In genomic region chr10:2948127-2948854, GRCh38 we compare ENCODE assay signal across 11 cellular contexts.
DNase-seq lines count a peak whose midpoint lies in the region; ATAC-seq and TF ChIP-seq lines count a peak whose summit lies in the region.
"Had no signal": no experiment of that assay in that cellular context is flagged by ENCODE, and none has a peak within 500 bp of the region (broad histone marks: within the 10 kb centered on the region; RNA-seq: fewer than 3 reads in every experiment).

No MANE protein-coding gene starts in this region.

- H3K9me3 ChIP-seq in GM23248 (ENCODE audit: low read depth) = no peaks in the 10 kb centered on the region
- H3K9me3 ChIP-seq: SJSA1 had no signal

- in situ Hi-C loops in GM13976 (cut with MboI; ENCODE audit: low sequenced_read_pairs, unreplicated experiment) = no loop called here
- in situ Hi-C loops in GM23248 (cut with MboI) = no loop called here

- peak; percentile 67 for DNase-seq in GM13976 (ENCODE audit: low spot score)
- DNase-seq in DMS114 treated with DMSO at 0.1 percent for 48 hours (lab: John Stamatoyannopoulos, UW; ENCODE audit: unreplicated experiment) = no peak
- no peak for DNase-seq in hepatic stellate cell (ENCODE audit: low spot score)
- DNase-seq in NCI-H2171 treated with DMSO at 0.1 percent for 48 hours (lab: John Stamatoyannopoulos, UW) = no peak
- DNase-seq in GM23248 = no peak
- DNase-seq: CD4-positive, alpha-beta memory T cell; glutamatergic neuron had no signal

- H3K4me2 ChIP-seq in GM23248 (ENCODE audit: unreplicated experiment) = no peak overlapping the region

- no peaks in the 10 kb centered on the region for H3F3A ChIP-seq in GM23248 (ENCODE audit: insufficient read depth)

- no peaks in the 10 kb centered on the region for H4K20me1 ChIP-seq in GM23248 (ENCODE audit: insufficient read depth)

- H3K27me3 ChIP-seq in GM23248 (replicated peaks; ENCODE audit: insufficient read depth) = peaks cover 2% of the 10 kb centered on the region; the same call in 1 of the 2 replicates
- H3K27me3 ChIP-seq: SJSA1 had no signal

- no peaks in the 10 kb centered on the region for H3K4me1 ChIP-seq in GM23248 (ENCODE audit: insufficient read depth)

- H3K4me3 ChIP-seq in GM23248 = no peak overlapping the region
- H3K4me3 ChIP-seq: SJSA1 had no signal

- no peak overlapping the region for H2AFZ ChIP-seq in GM23248

- no peaks in the 10 kb centered on the region for H3K79me2 ChIP-seq in GM23248 (ENCODE audit: insufficient read depth)

- ATAC-seq in GM19035 (IDR thresholded peaks at IDR 0.05; ENCODE audit: unreplicated experiment) = peak; percentile 77
- ATAC-seq in HG02642 (IDR thresholded peaks at IDR 0.05; ENCODE audit: poor library complexity, unreplicated experiment) = peak; percentile 60
- peak; percentile 69 for ATAC-seq in HG03457 (IDR thresholded peaks at IDR 0.05; ENCODE audit: unreplicated experiment)

- 53 to 60% methylated on average over 1 of the region's 1 CpG for WGBS in GM23248 (ENCODE audit: low coverage in 1 of 2, low lambda C conversion rate in 2 of 2, missing lambda C conversion rate in 2 of 2), 2 experiments

- no peak for TF ChIP-seq CTCF in GM13976 (IDR thresholded peaks at IDR 0.05; ENCODE audit: borderline replicate concordance, control extremely low read depth, extremely low read depth, insufficient read depth, missing control alignments)

- H3K9me2 ChIP-seq in GM23248 (ENCODE audit: insufficient read depth) = no peaks in the 10 kb centered on the region

- H3K9ac ChIP-seq in GM23248 = no peak overlapping the region

- no peaks in the 10 kb centered on the region for H3K36me3 ChIP-seq in GM23248 (ENCODE audit: low read depth)
- H3K36me3 ChIP-seq: SJSA1 had no signal

- no peak overlapping the region for H3K27ac ChIP-seq in GM23248
- H3K27ac ChIP-seq: SJSA1 had no signal
